In genomic region chr11:114147389-114148382, GRCh38 we compare ENCODE assay signal across 10 cellular contexts.
DNase-seq lines count a peak whose midpoint lies in the region; ATAC-seq and TF ChIP-seq lines count a peak whose summit lies in the region.
"Had no signal": no experiment of that assay in that cellular context is flagged by ENCODE, and none has a peak within 500 bp of the region (broad histone marks: within the 10 kb centered on the region; RNA-seq: fewer than 3 reads in every experiment).

No MANE protein-coding gene starts in this region.

- no peaks in the 10 kb centered on the region for H3K9me3 ChIP-seq in spleen

- no peaks in the 10 kb centered on the region for H3K79me2 ChIP-seq in GM23338 (replicated peaks; ENCODE audit: insufficient read depth)

- TF ChIP-seq CTCF in GM23338 (conservative IDR thresholded peaks at IDR 0.05; ENCODE audit: low read depth in 2 of 2) (no peak), spleen (IDR thresholded peaks at IDR 0.05 in 8 of 11, conservative IDR thresholded peaks at IDR 0.05 in 3 of 11) (no peak), GM13977 (IDR thresholded peaks at IDR 0.05; ENCODE audit: extremely low read depth, insufficient read depth, missing control alignments) (no peak)

- no peak overlapping the region for H3K27ac Mint-ChIP-seq in GM23338
- H3K27ac Mint-ChIP-seq in stimulated activated memory B cell treated with anti-CD40 and anti-IgM and Interleukin-4, amounts not matched to agents 10 μg/mL and 1 μg/mL and 100 μg/mL, for 72 hours, result no peak overlapping the region

- 0 out of 2 replicates have a peak overlapping the region, but pooled peaks have one; percentile 43 for H2AFZ ChIP-seq in GM23338

- no peak overlapping the region for H3K4me2 ChIP-seq in GM23338

- H3K4me1 Mint-ChIP-seq in GM23338, result peaks cover 19% of the 10 kb centered on the region
- peaks cover 19% of the 10 kb centered on the region for H3K4me1 Mint-ChIP-seq in stimulated activated memory B cell treated with anti-CD40 and anti-IgM and Interleukin-4, amounts not matched to agents 10 μg/mL and 1 μg/mL and 100 μg/mL, for 72 hours

- H3F3A ChIP-seq in GM23338 (replicated peaks; ENCODE audit: low read depth), result no peaks in the 10 kb centered on the region

- in situ Hi-C loops in GM13977 (cut with MboI; ENCODE audit: low pct_unique_long_range_greater_than_20kb, low sequenced_read_pairs, unreplicated experiment), result no loop called here

- H3K27me3 Mint-ChIP-seq in GM23338 (ENCODE audit: insufficient read depth, low read depth, poor library complexity), result no peaks in the 10 kb centered on the region
- H3K27me3 Mint-ChIP-seq in stimulated activated memory B cell treated with anti-CD40 and anti-IgM and Interleukin-4, amounts not matched to agents 10 μg/mL and 1 μg/mL and 100 μg/mL, for 72 hours, result peaks cover 10% of the 10 kb centered on the region

- ATAC-seq in GM23338, result peak; percentile 34; the same call in 2 of the 3 replicates
- peak; percentile 41 for ATAC-seq in left colon
- ATAC-seq in stimulated activated memory B cell treated with anti-CD40 and anti-IgM and Interleukin-4, amounts not matched to agents 10 μg/mL and 1 μg/mL and 100 μg/mL, for 72 hours, result no peak

- no peak for TF ChIP-seq POLR2A in spleen (IDR thresholded peaks at IDR 0.05)

- intact Hi-C loops in left colon (cut with DNase I, micrococcal nuclease), result no loop called here
- intact Hi-C loops in spleen (cut with DNase I; ENCODE audit: low total_unique reads), result no loop called here

- H3K36me3 ChIP-seq in GM23338 (ENCODE audit: insufficient read depth) (no peaks in the 10 kb centered on the region), spleen (no peaks in the 10 kb centered on the region)

- H3K4me3 ChIP-seq in GM23338, result no peak overlapping the region
- no peak overlapping the region for H3K4me3 ChIP-seq in spleen

- H3K4me1 ChIP-seq in GM23338 (ENCODE audit: insufficient read depth) (peaks cover 9% of the 10 kb centered on the region), spleen (peaks cover 5 to 96% (median 54%) of the 10 kb centered on the region in 6 donors)

- no peak overlapping the region for H3K4me3 Mint-ChIP-seq in GM23338
- H3K4me3 Mint-ChIP-seq in stimulated activated memory B cell treated with anti-CD40 and anti-IgM and Interleukin-4, amounts not matched to agents 10 μg/mL and 1 μg/mL and 100 μg/mL, for 72 hours, result no peak overlapping the region

- peaks cover 18% of the 10 kb centered on the region for H3K9me2 ChIP-seq in GM23338 (ENCODE audit: insufficient read depth)

- WGBS in spleen, 5 donors, result 48 to 66% (median 55%) methylated on average over 10 of the region's 10 CpGs

- no peaks in the 10 kb centered on the region for H3K27me3 ChIP-seq in GM23338 (ENCODE audit: insufficient read depth)
- no peaks in the 10 kb centered on the region for H3K27me3 ChIP-seq in spleen (replicated peaks in 1 of 7)

- no peaks in the 10 kb centered on the region for H3K36me3 Mint-ChIP-seq in GM23338 (ENCODE audit: low read depth)
- H3K36me3 Mint-ChIP-seq in stimulated activated memory B cell treated with anti-CD40 and anti-IgM and Interleukin-4, amounts not matched to agents 10 μg/mL and 1 μg/mL and 100 μg/mL, for 72 hours, result no peaks in the 10 kb centered on the region

- DNase-seq in GM23338 (ENCODE audit: low spot score), result no peak
- peak in 1 of 61 donors; percentile 31 for DNase-seq in caudate nucleus (lab: John Stamatoyannopoulos, UW)
- no peak for DNase-seq in left colon
- no peak for DNase-seq in spleen
- no peak for DNase-seq in NCI-H748 (lab: John Stamatoyannopoulos, UW; ENCODE audit: unreplicated experiment)
- DNase-seq in GM13977 (ENCODE audit: low spot score), result no peak
- no peak for DNase-seq in iPS-NIHi7 (ENCODE audit: extremely low spot score)
- DNase-seq: activated CD4-positive, CD25-positive, alpha-beta regulatory T cell; activated naive CD4-positive, alpha-beta T cell had no signal

- H3K27ac ChIP-seq in GM23338 (ENCODE audit: low read depth) (no peak overlapping the region), caudate nucleus (ENCODE audit: low read depth, low read length) (peak overlapping the region; percentile 36), spleen (peak overlapping the region in 6 of 8 donors; percentile 16 to 75 (median 56))

- no peaks in the 10 kb centered on the region for H4K20me1 ChIP-seq in GM23338 (replicated peaks; ENCODE audit: insufficient read depth)

- H3K9me3 Mint-ChIP-seq in GM23338, result no peaks in the 10 kb centered on the region
- H3K9me3 Mint-ChIP-seq in stimulated activated memory B cell treated with anti-CD40 and anti-IgM and Interleukin-4, amounts not matched to agents 10 μg/mL and 1 μg/mL and 100 μg/mL, for 72 hours, result no peaks in the 10 kb centered on the region

TF ChIP-seq in GM23338, 12 proteins besides CTCF, POLR2A, EP300 and RAD21:
- TF ChIP-seq ZNF114 (CRISPR knock-in tag; IDR thresholded peaks at IDR 0.05) (no peak), POLR2AphosphoS5 (IDR thresholded peaks at IDR 0.05; ENCODE audit: low read depth) (no peak)
